17 cellular contexts compared by ENCODE assay signal in genomic region chr1:107698161-107698560, GRCh38.
"Had no signal": no experiment of that assay in that cellular context is flagged by ENCODE, and none has a peak within 500 bp of the region (broad histone marks: within the 10 kb centered on the region; RNA-seq: fewer than 3 reads in every experiment).

No MANE protein-coding gene starts in this region.

- H3K9me3 ChIP-seq: neutrophil, psoas muscle, right lobe of liver, tibial artery, upper lobe of left lung, uterus had no signal

- H3K4me2 ChIP-seq: hepatocyte had no signal

- H2AFZ ChIP-seq: hepatocyte had no signal

- DNase-seq: erythroblast; foreskin keratinocyte; head of caudate nucleus; kidney glomerular epithelial cell; mesendoderm; naive thymus-derived CD4-positive, alpha-beta T cell; nephron progenitor cell; psoas muscle; retina; right lobe of liver; stimulated activated CD4-positive, alpha-beta T cell treated with anti-CD3 and anti-CD28 coated beads, Interleukin-4, amount 100 ng/mL, for 24 hours; tibial artery; upper lobe of left lung; uterus had no signal

- H3K4me1 ChIP-seq: foreskin keratinocyte, psoas muscle, right lobe of liver, tibial artery, upper lobe of left lung, uterus had no signal

- H3K27ac ChIP-seq: foreskin keratinocyte, hepatocyte, neutrophil, psoas muscle, right lobe of liver, tibial artery, upper lobe of left lung, uterus had no signal

- H3K4me3 ChIP-seq: hepatocyte, psoas muscle, right lobe of liver, tibial artery, upper lobe of left lung, uterus had no signal

- H3K36me3 ChIP-seq: right lobe of liver, tibial artery, upper lobe of left lung, uterus had no signal

- H3K79me2 ChIP-seq: hepatocyte had no signal

- H3K27me3 ChIP-seq: foreskin keratinocyte, hepatocyte, neutrophil, right lobe of liver, tibial artery, upper lobe of left lung, uterus had no signal

- ATAC-seq: foreskin keratinocyte; naive thymus-derived CD4-positive, alpha-beta T cell; psoas muscle; right lobe of liver; stimulated activated memory B cell treated with anti-CD40 and anti-IgM and Interleukin-4, amounts not matched to agents 10 μg/mL and 1 μg/mL and 100 μg/mL, for 72 hours had no signal
